ENCODE assay signal across 19 cellular contexts in genomic region chr6:30340589-30341054, GRCh38. TPM values are rescaled to one million over a fixed set of nuclear protein-coding genes. Genes with fewer than 3 reads are reported as not detected.
DNase-seq lines count a peak whose midpoint lies in the region; ATAC-seq, FAIRE-seq and TF ChIP-seq lines count a peak whose summit lies in the region.
"Had no signal": no experiment of that assay in that cellular context is flagged by ENCODE, and none has a peak within 500 bp of the region (broad histone marks: within the 10 kb centered on the region; RNA-seq: fewer than 3 reads in every experiment).

No MANE protein-coding gene starts in this region.

- H3K36me3 ChIP-seq in astrocyte (ENCODE audit: insufficient read depth, low read length), result peaks cover 37% of the 10 kb centered on the region

- H3K36me3 Mint-ChIP-seq in activated naive CD4-positive, alpha-beta T cell treated with anti-CD3 and anti-CD28 coated beads, Interleukin-2, amount 50 U/mL, for 72 hours, result peaks cover 5 to 27% of the 10 kb centered on the region in 2 donors
- H3K36me3 Mint-ChIP-seq in astrocyte (ENCODE audit: low read depth, unreplicated experiment), result peaks cover 23% of the 10 kb centered on the region

- H3K4me3 ChIP-seq in astrocyte (ENCODE audit: insufficient read depth, low read depth, low read length), result no peak overlapping the region
- H3K4me3 ChIP-seq: BLaER1 had no signal

- no peak overlapping the region for H3K27ac ChIP-seq in astrocyte (ENCODE audit: low read depth, low read length)
- H3K27ac ChIP-seq: BLaER1 had no signal

- no peak overlapping the region for H3K4me2 ChIP-seq in astrocyte (ENCODE audit: low read length)
- H3K4me2 ChIP-seq: BLaER1 had no signal

- H4K20me1 ChIP-seq in astrocyte (ENCODE audit: insufficient read depth, low read length), result no peaks in the 10 kb centered on the region
- H4K20me1 ChIP-seq: BLaER1 had no signal

- ATAC-seq in activated naive CD4-positive, alpha-beta T cell treated with anti-CD3 and anti-CD28 coated beads, Interleukin-2, amount 50 U/mL, for 72 hours, result peak; percentile 13 to 36
- ATAC-seq in GM21515 (IDR thresholded peaks at IDR 0.05; ENCODE audit: unreplicated experiment), result no peak
- ATAC-seq: HepG2 had no signal

- no peak overlapping the region for H3K4me3 Mint-ChIP-seq in astrocyte (ENCODE audit: unreplicated experiment)
- H3K4me3 Mint-ChIP-seq: CD14-positive monocyte; CD4-positive, alpha-beta memory T cell; H9 had no signal

- no peak overlapping the region for H2AFZ ChIP-seq in astrocyte (ENCODE audit: low read depth, low read length)

- no peak for FAIRE-seq in astrocyte (lab: Jason Lieb, UNC)
- FAIRE-seq: GM12892, H1, HepG2 had no signal

- no peak overlapping the region for H3K27ac Mint-ChIP-seq in activated naive CD4-positive, alpha-beta T cell treated with anti-CD3 and anti-CD28 coated beads, Interleukin-2, amount 50 U/mL, for 72 hours
- H3K27ac Mint-ChIP-seq in astrocyte (ENCODE audit: unreplicated experiment), result no peak overlapping the region
- H3K27ac Mint-ChIP-seq: CD14-positive monocyte, H9 had no signal

- H3K79me2 ChIP-seq in astrocyte (ENCODE audit: insufficient read depth, low read length), result peaks cover under 1% of the 10 kb centered on the region

- H3K27me3 Mint-ChIP-seq in astrocyte (ENCODE audit: low read depth, unreplicated experiment), result no peaks in the 10 kb centered on the region
- H3K27me3 Mint-ChIP-seq: CD4-positive, alpha-beta memory T cell had no signal

- H3K4me1 Mint-ChIP-seq in astrocyte (ENCODE audit: low read depth, unreplicated experiment), result peaks cover 6% of the 10 kb centered on the region

- DNase-seq in activated naive CD4-positive, alpha-beta T cell treated with anti-CD3 and anti-CD28 coated beads, Interleukin-2, amount 50 U/mL, for 72 hours (ENCODE audit: low spot score in 2 of 2), result no peak
- no peak for DNase-seq in activated naive CD4-positive, alpha-beta T cell treated with Interleukin-2 at 50 U/mL for 16 hours
- DNase-seq in NCI-H226 (peak; percentile 40), astrocyte (ENCODE audit: low read depth) (peak; percentile 74), NOMO-1 treated with DMSO at 0.1 percent for 48 hours (lab: John Stamatoyannopoulos, UW; ENCODE audit: unreplicated experiment) (no peak), COLO668 (lab: John Stamatoyannopoulos, UW; ENCODE audit: unreplicated experiment) (no peak)
- DNase-seq: 8988T; CD4-positive, alpha-beta memory T cell; COR-L47; DMS 273 treated with DMSO at 0.1 percent for 48 hours; DMS53; GDM1; H9 had no signal

- no peaks in the 10 kb centered on the region for H3K27me3 ChIP-seq in astrocyte (ENCODE audit: insufficient read depth, low read length)
- H3K27me3 ChIP-seq: BLaER1 had no signal

- H3K9ac ChIP-seq in astrocyte (ENCODE audit: low read length), result no peak overlapping the region
- H3K9ac ChIP-seq: BLaER1 had no signal

- H3K9me3 Mint-ChIP-seq in activated naive CD4-positive, alpha-beta T cell treated with anti-CD3 and anti-CD28 coated beads, Interleukin-2, amount 50 U/mL, for 72 hours, result no peaks in the 10 kb centered on the region
- no peaks in the 10 kb centered on the region for H3K9me3 Mint-ChIP-seq in astrocyte (ENCODE audit: unreplicated experiment)
- H3K9me3 Mint-ChIP-seq: CD4-positive, alpha-beta memory T cell; H9 had no signal

- peaks cover 4% of the 10 kb centered on the region for H3K4me1 ChIP-seq in astrocyte (ENCODE audit: insufficient read depth, low read length)

- TF ChIP-seq CTCF in astrocyte (IDR thresholded peaks at IDR 0.05; ENCODE audit: insufficient read depth, low read depth, low read length), result no peak

- H3K9me3 ChIP-seq in astrocyte (ENCODE audit: insufficient read depth, low read depth, low read length), result no peaks in the 10 kb centered on the region
- H3K9me3 ChIP-seq: BLaER1 had no signal

RNA-seq across cellular contexts. Expression of gene RPP21, which starts 4.3 kb away (rescaled TPM):
- total RNA-seq in activated naive CD4-positive, alpha-beta T cell treated with anti-CD3 and anti-CD28 coated beads, Interleukin-2, amount 50 U/mL, for 72 hours, result 10 to 100 TPM; 20.8 to 49.9 TPM
- 33.5 and 41.8 TPM in 2 replicates for total RNA-seq in astrocyte

RNA-seq across cellular contexts. Expression of gene TRIM39, which starts 13.9 kb away (rescaled TPM):
- total RNA-seq in activated naive CD4-positive, alpha-beta T cell treated with anti-CD3 and anti-CD28 coated beads, Interleukin-2, amount 50 U/mL, for 72 hours, result 10 to 100 TPM; 14.2 to 17.1 TPM
- 18.3 and 20.7 TPM in 2 replicates for total RNA-seq in astrocyte

Comparison
In these comparisons a context has a peak if more than half of its experiments do, and no peak if none do; other contexts are left out.
1. DNase-seq: peak in NCI-H226 (single experiment) and astrocyte (single experiment); none in activated naive CD4-positive, alpha-beta T cell treated with anti-CD3 and anti-CD28 coated beads, Interleukin-2, amount 50 U/mL, for 72 hours (0 of 2), activated naive CD4-positive, alpha-beta T cell treated with Interleukin-2 at 50 U/mL for 16 hours (single experiment), NOMO-1 treated with DMSO at 0.1 percent for 48 hours (single experiment) and COLO668 (single experiment).